In the genomic region with DNA sequence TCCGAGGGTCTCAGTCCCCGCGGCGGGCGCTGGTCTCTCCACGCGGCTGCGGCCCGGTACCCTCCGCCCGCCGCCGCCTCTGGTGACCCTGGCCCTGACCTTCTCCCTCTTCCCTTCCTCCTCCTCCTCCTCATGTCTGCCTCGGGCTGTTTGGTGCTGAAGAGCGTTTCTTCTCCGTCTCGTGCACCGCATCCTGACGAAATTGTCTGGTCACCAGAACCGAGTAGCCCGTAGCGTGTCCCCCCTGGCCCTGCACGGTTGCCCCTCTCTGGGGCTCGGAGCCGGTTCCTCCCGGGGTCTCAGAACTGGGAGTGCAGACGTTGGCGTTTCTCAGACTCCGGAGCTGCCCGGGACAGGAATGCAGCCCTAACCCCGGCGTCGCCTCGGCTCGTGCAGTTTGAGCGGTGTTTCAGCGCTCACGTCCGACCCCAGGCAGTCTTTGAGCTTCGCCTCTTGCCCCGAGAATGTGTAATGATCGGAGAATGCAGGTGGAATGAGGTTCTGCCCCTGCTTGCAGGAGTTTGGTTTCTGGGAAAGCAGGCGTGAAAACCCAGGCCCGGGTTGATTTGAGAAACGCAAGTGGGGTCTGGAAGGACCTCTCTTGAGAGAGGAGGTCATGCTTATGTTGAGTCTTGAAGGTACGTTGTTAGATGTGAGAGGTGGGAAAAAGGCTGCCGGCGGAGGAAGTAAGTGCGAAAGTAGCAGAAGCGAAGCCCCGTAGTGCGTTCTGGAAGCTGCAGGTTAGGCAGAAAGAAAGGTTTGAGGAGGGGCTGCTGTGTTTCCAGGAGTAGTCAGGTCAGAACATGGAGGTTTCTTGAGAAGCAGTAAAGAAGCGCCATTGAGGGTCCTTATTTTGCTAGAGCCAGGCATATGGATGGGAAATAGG, we compare ENCODE assay signal across 8 cellular contexts. TPM values are rescaled to one million over a fixed set of nuclear protein-coding genes. Genes with fewer than 3 reads are reported as not detected.
DNase-seq lines count a peak whose midpoint lies in the region; ATAC-seq, FAIRE-seq and TF ChIP-seq lines count a peak whose summit lies in the region.

No MANE protein-coding gene starts in this region.

- H3K27me3 ChIP-seq in SJCRH30 (no peaks in the 10 kb centered on the region), muscle layer of colon (ENCODE audit: control insufficient read depth in 1 of 2, insufficient read depth in 2 of 2, low read length in 2 of 2) (no peaks in the 10 kb centered on the region)
- H3K27me3 ChIP-seq in effector memory CD4-positive, alpha-beta T cell (replicated peaks; ENCODE audit: control insufficient read depth, insufficient read depth, low read length, poor library complexity, severe bottlenecking): no peaks in the 10 kb centered on the region

- no peak for TF ChIP-seq CTCF in D721Med (IDR thresholded peaks at IDR 0.05; ENCODE audit: insufficient read depth, missing control alignments)

- ATAC-seq in HG02884 (IDR thresholded peaks at IDR 0.05; ENCODE audit: unreplicated experiment): peak; percentile 2

- H3K9ac ChIP-seq in muscle layer of colon (ENCODE audit: low read length): peak overlapping the region; percentile 87

- H3K4me3 ChIP-seq in SJCRH30: peak overlapping the region; percentile 77
- peak overlapping the region; percentile 76 for H3K4me3 ChIP-seq in effector memory CD4-positive, alpha-beta T cell (ENCODE audit: insufficient read depth, low read depth, low read length, poor library complexity, severe bottlenecking)
- peak overlapping the region; percentile 66 to 94 for H3K4me3 ChIP-seq in muscle layer of colon (ENCODE audit: low read depth in 1 of 2, low read length in 2 of 2)

- DNase-seq in activated CD4-positive, alpha-beta T cell treated with anti-CD3 and anti-CD28 coated beads for 4 hours: peak; percentile 13 to 19
- no peak for DNase-seq in activated CD4-positive, alpha-beta T cell treated with anti-CD3 and anti-CD28 coated beads for 48 hours
- DNase-seq in SJCRH30 (peak; percentile 13 to 16), NCI-H1436 treated with DMSO at 0.1 percent for 48 hours (lab: John Stamatoyannopoulos, UW) (no peak), D721Med (ENCODE audit: insufficient read length, low spot score) (no peak)
- DNase-seq in effector memory CD4-positive, alpha-beta T cell: no peak

- H3K9me3 ChIP-seq in SJCRH30 (replicated peaks) (no peaks in the 10 kb centered on the region), muscle layer of colon (ENCODE audit: low read length) (no peaks in the 10 kb centered on the region)
- no peaks in the 10 kb centered on the region for H3K9me3 ChIP-seq in effector memory CD4-positive, alpha-beta T cell (ENCODE audit: control insufficient read depth, low read length)

- no peaks in the 10 kb centered on the region; the same call in 1 of the 2 replicates for H3K36me3 ChIP-seq in SJCRH30
- no peaks in the 10 kb centered on the region for H3K36me3 ChIP-seq in effector memory CD4-positive, alpha-beta T cell (ENCODE audit: control insufficient read depth, insufficient read depth, low read length)
- H3K36me3 ChIP-seq in muscle layer of colon (ENCODE audit: insufficient read depth, low read length): no peaks in the 10 kb centered on the region

- no peaks in the 10 kb centered on the region for H3K4me1 ChIP-seq in SJCRH30
- H3K4me1 ChIP-seq in effector memory CD4-positive, alpha-beta T cell (ENCODE audit: control insufficient read depth, insufficient read depth, low read length, poor library complexity, severe bottlenecking): peaks cover 34% of the 10 kb centered on the region
- H3K4me1 ChIP-seq in muscle layer of colon (ENCODE audit: insufficient read depth, low read length): peaks cover 34% of the 10 kb centered on the region

- no peak for FAIRE-seq in D721Med (lab: Jason Lieb, UNC)

- H3K27ac ChIP-seq in SJCRH30 (peak overlapping the region; percentile 37; the same call in 1 of the 2 replicates), muscle layer of colon (ENCODE audit: low read depth, low read length) (peak overlapping the region; percentile 68)
- H3K27ac ChIP-seq in effector memory CD4-positive, alpha-beta T cell (ENCODE audit: insufficient read depth, low read length, poor library complexity, severe bottlenecking): peak overlapping the region; percentile 75

RNA-seq across cellular contexts. Expression of gene RBM17, which starts 0.7 kb away (rescaled TPM):
- total RNA-seq in SJCRH30 (2014; rRNA removed; shearing (Covaris generic)): 59.8 and 60.6 TPM in 2 replicates

RNA-seq across cellular contexts. Expression of gene IL2RA, which starts 27.4 kb away (rescaled TPM):
- total RNA-seq in SJCRH30 (2014; rRNA removed; shearing (Covaris generic)): not detected in 2 replicates

Comparison
In these comparisons a context has a peak if more than half of its experiments do, and no peak if none do; other contexts are left out.
1. DNase-seq: peak in activated CD4-positive, alpha-beta T cell treated with anti-CD3 and anti-CD28 coated beads for 4 hours (2 of 2) and SJCRH30 (2 of 2); none in activated CD4-positive, alpha-beta T cell treated with anti-CD3 and anti-CD28 coated beads for 48 hours (single experiment), effector memory CD4-positive, alpha-beta T cell (0 of 3), NCI-H1436 treated with DMSO at 0.1 percent for 48 hours (single experiment) and D721Med (single experiment).
2. Peak in every context shown above with its lines, with median percentiles within 50 percentile points of each other: H3K27ac ChIP-seq and H3K4me3 ChIP-seq.